1 cellular context compared by ENCODE assay signal in the genomic region with DNA sequence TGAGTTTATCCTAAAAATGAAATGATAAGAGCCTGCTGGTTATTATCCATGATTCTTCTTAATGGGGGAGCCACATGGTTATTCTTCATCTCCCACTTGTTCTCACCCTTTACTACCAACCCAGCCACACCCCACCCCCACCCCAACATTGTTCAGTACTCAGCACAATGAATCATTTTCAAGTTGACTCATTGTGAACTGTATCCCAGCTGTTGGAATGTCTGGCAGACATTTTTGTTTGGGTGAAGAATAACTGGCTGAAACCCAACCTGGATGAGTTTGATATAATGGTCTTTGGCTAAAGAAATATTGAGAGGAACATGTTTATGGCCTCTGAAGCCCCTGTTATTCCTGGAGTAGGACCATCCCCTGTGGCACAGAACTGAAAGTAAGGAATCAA.
TF ChIP-seq lines count a peak whose summit lies in the region.

No MANE protein-coding gene starts in this region.

TF ChIP-seq in SK-N-SH, 30 proteins besides CTCF, POLR2A, EP300 and RAD21 (continued from another document):
- TF ChIP-seq, protein P1, sequence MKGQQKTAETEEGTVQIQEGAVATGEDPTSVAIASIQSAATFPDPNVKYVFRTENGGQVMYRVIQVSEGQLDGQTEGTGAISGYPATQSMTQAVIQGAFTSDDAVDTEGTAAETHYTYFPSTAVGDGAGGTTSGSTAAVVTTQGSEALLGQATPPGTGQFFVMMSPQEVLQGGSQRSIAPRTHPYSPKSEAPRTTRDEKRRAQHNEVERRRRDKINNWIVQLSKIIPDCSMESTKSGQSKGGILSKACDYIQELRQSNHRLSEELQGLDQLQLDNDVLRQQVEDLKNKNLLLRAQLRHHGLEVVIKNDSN (IDR thresholded peaks at IDR 0.05; ENCODE audit: borderline replicate concordance, low read depth): no peak
- TF ChIP-seq NFIC (IDR thresholded peaks at IDR 0.05; ENCODE audit: borderline replicate concordance) (peak; percentile 81), RCOR1 (IDR thresholded peaks at IDR 0.05; ENCODE audit: low read length) (no peak), SIN3A (IDR thresholded peaks at IDR 0.05; ENCODE audit: borderline replicate concordance, low read depth, low read length) (no peak), CHD2 (IDR thresholded peaks at IDR 0.05; ENCODE audit: low read length, partially characterized antibody) (no peak)
- TF ChIP-seq, protein P2, sequence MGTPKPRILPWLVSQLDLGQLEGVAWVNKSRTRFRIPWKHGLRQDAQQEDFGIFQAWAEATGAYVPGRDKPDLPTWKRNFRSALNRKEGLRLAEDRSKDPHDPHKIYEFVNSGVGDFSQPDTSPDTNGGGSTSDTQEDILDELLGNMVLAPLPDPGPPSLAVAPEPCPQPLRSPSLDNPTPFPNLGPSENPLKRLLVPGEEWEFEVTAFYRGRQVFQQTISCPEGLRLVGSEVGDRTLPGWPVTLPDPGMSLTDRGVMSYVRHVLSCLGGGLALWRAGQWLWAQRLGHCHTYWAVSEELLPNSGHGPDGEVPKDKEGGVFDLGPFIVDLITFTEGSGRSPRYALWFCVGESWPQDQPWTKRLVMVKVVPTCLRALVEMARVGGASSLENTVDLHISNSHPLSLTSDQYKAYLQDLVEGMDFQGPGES (IDR thresholded peaks at IDR 0.05; ENCODE audit: low read depth, low read length): no peak
- TF ChIP-seq, protein P3, sequence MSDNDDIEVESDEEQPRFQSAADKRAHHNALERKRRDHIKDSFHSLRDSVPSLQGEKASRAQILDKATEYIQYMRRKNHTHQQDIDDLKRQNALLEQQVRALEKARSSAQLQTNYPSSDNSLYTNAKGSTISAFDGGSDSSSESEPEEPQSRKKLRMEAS (IDR thresholded peaks at IDR 0.05; ENCODE audit: low read depth): no peak
